17 cellular contexts compared by ENCODE assay signal in genomic region chr13:93116809-93117208, GRCh38.
DNase-seq lines count a peak whose midpoint lies in the region; ATAC-seq and TF ChIP-seq lines count a peak whose summit lies in the region.
"Had no signal": no experiment of that assay in that cellular context is flagged by ENCODE, and none has a peak within 500 bp of the region (broad histone marks: within the 10 kb centered on the region; RNA-seq: fewer than 3 reads in every experiment).

No MANE protein-coding gene starts in this region.

- H3K36me3 ChIP-seq in A673 (ENCODE audit: insufficient read depth, low read length, poor library complexity, severe bottlenecking), result no peaks in the 10 kb centered on the region
- H3K36me3 ChIP-seq in PC-3 (ENCODE audit: low read depth, low read length), result no peaks in the 10 kb centered on the region
- H3K36me3 ChIP-seq: BLaER1, sigmoid colon had no signal

- no peak for ATAC-seq in PC-3
- no peak for ATAC-seq in HG03571 (IDR thresholded peaks at IDR 0.05; ENCODE audit: unreplicated experiment)
- no peak for ATAC-seq in naive thymus-derived CD8-positive, alpha-beta T cell
- no peak for ATAC-seq in GM19463 (IDR thresholded peaks at IDR 0.05; ENCODE audit: unreplicated experiment)
- ATAC-seq: activated naive CD4-positive, alpha-beta T cell treated with anti-CD3 and anti-CD28 coated beads, Interleukin-2, amount 50 U/mL, for 72 hours; left cardiac atrium; natural killer cell treated with Interleukin-12 subunit alpha and Interleukin-12 subunit beta and Interleukin-15 and Interleukin-18, amount 100 ng/mL, for 72 hours; stimulated activated naive B cell treated with anti-CD40 and anti-IgM and Interleukin-4, amounts not matched to agents 10 μg/mL and 1 μg/mL and 100 μg/mL, for 72 hours had no signal

- H3K9me3 ChIP-seq in A673 (ENCODE audit: low read depth, low read length, poor library complexity, severe bottlenecking) (no peaks in the 10 kb centered on the region), H9 (ENCODE audit: control insufficient read depth, low read depth, low read length) (no peaks in the 10 kb centered on the region), PC-3 (ENCODE audit: low read length) (no peaks in the 10 kb centered on the region)
- H3K9me3 ChIP-seq: BLaER1, sigmoid colon had no signal

- H3K4me1 ChIP-seq in A673 (ENCODE audit: insufficient read depth, low read length, poor library complexity, severe bottlenecking) (no peaks in the 10 kb centered on the region), H9 (ENCODE audit: insufficient read depth, low read length) (no peaks in the 10 kb centered on the region), PC-3 (ENCODE audit: insufficient read depth, low read length) (no peaks in the 10 kb centered on the region)
- H3K4me1 ChIP-seq: sigmoid colon had no signal

- TF ChIP-seq CTCF in A673 (conservative IDR thresholded peaks at IDR 0.05; ENCODE audit: low read depth, low read length) (peak; percentile 29; the same call in 1 of the 2 replicates), H9 (conservative IDR thresholded peaks at IDR 0.05) (peak; percentile 58), PC-3 (conservative IDR thresholded peaks at IDR 0.05; ENCODE audit: low read depth, low read length) (peak; percentile 25; the same call in 1 of the 2 replicates)

- POLR2A ChIA-PET in A673 (lab: Charles Lee; ENCODE audit: low non-redundant PET), result no interaction called here
- POLR2A ChIA-PET in PC-3 (lab: Charles Lee; ENCODE audit: unreplicated experiment), result no interaction called here
- POLR2A ChIA-PET in naive thymus-derived CD8-positive, alpha-beta T cell (lab: Charles Lee), result no interaction called here

- H3K79me2 ChIP-seq in H9 (ENCODE audit: insufficient read depth, low read length) (no peaks in the 10 kb centered on the region), PC-3 (ENCODE audit: low read length) (no peaks in the 10 kb centered on the region)

- CTCF ChIA-PET in A673 (lab: Charles Lee), result no interaction called here
- CTCF ChIA-PET in PC-3 (lab: Charles Lee), result no interaction called here

- no peak overlapping the region for H3T11ph ChIP-seq in H9 (ENCODE audit: low read length)

- no peak overlapping the region for H3K4me3 Mint-ChIP-seq in H9
- H3K4me3 Mint-ChIP-seq in naive thymus-derived CD8-positive, alpha-beta T cell, result no peak overlapping the region
- H3K4me3 Mint-ChIP-seq: natural killer cell treated with Interleukin-12 subunit alpha and Interleukin-12 subunit beta and Interleukin-15 and Interleukin-18, amount 100 ng/mL, for 72 hours; stimulated activated naive B cell treated with anti-CD40 and anti-IgM and Interleukin-4, amounts not matched to agents 10 μg/mL and 1 μg/mL and 100 μg/mL, for 72 hours had no signal

- H3K4me2 ChIP-seq in H9 (ENCODE audit: insufficient read depth, insufficient read length, low read length), result no peak overlapping the region
- H3K4me2 ChIP-seq in PC-3 (ENCODE audit: low read length), result no peak overlapping the region
- H3K4me2 ChIP-seq: BLaER1 had no signal

- no TSS peak for BruUV-seq in A673 (replicated peaks; lab: Mats Ljungman, UMichigan)
- no TSS peak for BruUV-seq in PC-3 (replicated peaks; lab: Mats Ljungman, UMichigan)

- no peak overlapping the region for H3K4ac ChIP-seq in H9 (ENCODE audit: low read depth, low read length)

- H2BK5ac ChIP-seq in H9 (ENCODE audit: insufficient read length, low read length), result no peak overlapping the region

- H4K91ac ChIP-seq in H9 (ENCODE audit: insufficient read length, low read depth, low read length), result no peak overlapping the region

- no peak overlapping the region for H3K14ac ChIP-seq in H9 (ENCODE audit: insufficient read depth, low read length)

- no peak overlapping the region for H2BK12ac ChIP-seq in H9 (ENCODE audit: insufficient read length, low read depth, low read length)

- H2BK20ac ChIP-seq in H9 (ENCODE audit: low read depth, low read length, poor library complexity, severe bottlenecking), result no peak overlapping the region

- peaks cover 4 to 6% (median 5%) of the 10 kb centered on the region in 3 experiments; a peak in 4 of 7 replicates for H3K36me3 Mint-ChIP-seq in H9 (ENCODE audit: insufficient read depth in 1 of 3, low read depth in 3 of 3)
- no peaks in the 10 kb centered on the region for H3K36me3 Mint-ChIP-seq in naive thymus-derived CD8-positive, alpha-beta T cell
- H3K36me3 Mint-ChIP-seq: activated naive CD4-positive, alpha-beta T cell treated with anti-CD3 and anti-CD28 coated beads, Interleukin-2, amount 50 U/mL, for 72 hours; stimulated activated naive B cell treated with anti-CD40 and anti-IgM and Interleukin-4, amounts not matched to agents 10 μg/mL and 1 μg/mL and 100 μg/mL, for 72 hours had no signal

- no peak overlapping the region for H2BK15ac ChIP-seq in H9 (ENCODE audit: low read depth, low read length)

- H2AK5ac ChIP-seq in H9 (ENCODE audit: insufficient read length, low read length), result no peak overlapping the region

- H3F3A ChIP-seq in PC-3 (ENCODE audit: low read length, unreplicated experiment), result no peaks in the 10 kb centered on the region

- H3K27ac Mint-ChIP-seq in H9, result no peak overlapping the region
- H3K27ac Mint-ChIP-seq in naive thymus-derived CD8-positive, alpha-beta T cell, result no peak overlapping the region
- H3K27ac Mint-ChIP-seq: activated naive CD4-positive, alpha-beta T cell treated with anti-CD3 and anti-CD28 coated beads, Interleukin-2, amount 50 U/mL, for 72 hours; natural killer cell treated with Interleukin-12 subunit alpha and Interleukin-12 subunit beta and Interleukin-15 and Interleukin-18, amount 100 ng/mL, for 72 hours; stimulated activated naive B cell treated with anti-CD40 and anti-IgM and Interleukin-4, amounts not matched to agents 10 μg/mL and 1 μg/mL and 100 μg/mL, for 72 hours had no signal

- no peak overlapping the region for H3K56ac ChIP-seq in H9 (ENCODE audit: insufficient read length, low read depth, low read length)

- intact Hi-C loops in A673 (cut with micrococcal nuclease; ENCODE audit: unreplicated experiment), result no loop called here
- intact Hi-C loops in PC-3 (cut with micrococcal nuclease), result no loop called here

- no CpG with 5 or more reads among the region's 1 CpG for WGBS in H9 (ENCODE audit: extremely low coverage, insufficient read length, low lambda C conversion rate)

- H3K9ac ChIP-seq in H9 (ENCODE audit: extremely low read depth, insufficient read length, low read length), result no peak overlapping the region
- no peak overlapping the region for H3K9ac ChIP-seq in PC-3 (ENCODE audit: low read length)
- H3K9ac ChIP-seq: BLaER1 had no signal

- H2AFZ ChIP-seq in H9 (ENCODE audit: low read length) (no peak overlapping the region), PC-3 (ENCODE audit: low read length) (no peak overlapping the region)

- H2BK120ac ChIP-seq in H9 (ENCODE audit: low read depth, low read length, poor library complexity, severe bottlenecking), result no peak overlapping the region

- H3K9me2 ChIP-seq in PC-3 (replicated peaks; ENCODE audit: low read length), result no peaks in the 10 kb centered on the region

- H3K27ac ChIP-seq in A673 (ENCODE audit: low read depth, low read length, poor library complexity, severe bottlenecking), result no peak overlapping the region
- no peak overlapping the region for H3K27ac ChIP-seq in H9 (ENCODE audit: insufficient read length, low read depth, low read length)
- no peak overlapping the region for H3K27ac ChIP-seq in PC-3 (ENCODE audit: low read length)
- H3K27ac ChIP-seq: BLaER1, sigmoid colon had no signal

- no peak overlapping the region for H4K8ac ChIP-seq in H9 (replicated peaks; ENCODE audit: insufficient read length, low read depth, low read length)

- no peak overlapping the region for H3K18ac ChIP-seq in H9 (ENCODE audit: insufficient read length, low read depth, low read length)

- peaks cover 5 to 10% of the 10 kb centered on the region in 2 experiments; a peak in 4 of 5 replicates for H3K9me3 Mint-ChIP-seq in H9
- H3K9me3 Mint-ChIP-seq in naive thymus-derived CD8-positive, alpha-beta T cell, result peaks cover 0 to 27% (median 3%) of the 10 kb centered on the region in 9 donors

- no peaks in the 10 kb centered on the region for H3K23me2 ChIP-seq in H9 (ENCODE audit: insufficient read length, low read depth, low read length, poor library complexity, severe bottlenecking)

- no peak overlapping the region for H4K5ac ChIP-seq in H9 (ENCODE audit: insufficient read length, low read depth, low read length)

- H3K79me1 ChIP-seq in H9 (ENCODE audit: insufficient read depth, low read depth, low read length, poor library complexity, severe bottlenecking), result no peaks in the 10 kb centered on the region

- H3K27me3 ChIP-seq in A673 (replicated peaks; ENCODE audit: insufficient read depth, low read depth, low read length, poor library complexity) (no peaks in the 10 kb centered on the region), H9 (ENCODE audit: insufficient read depth, low read length) (no peaks in the 10 kb centered on the region), PC-3 (ENCODE audit: low read length) (no peaks in the 10 kb centered on the region)
- H3K27me3 ChIP-seq: BLaER1, sigmoid colon had no signal

- H4K20me1 ChIP-seq in H9 (ENCODE audit: control insufficient read depth, insufficient read depth, insufficient read length) (no peaks in the 10 kb centered on the region), PC-3 (ENCODE audit: low read length) (no peaks in the 10 kb centered on the region)
- H4K20me1 ChIP-seq: BLaER1 had no signal

- DNase-seq in A673 (ENCODE audit: low spot score), result peak; percentile 9
- no peak for DNase-seq in H9
- DNase-seq in PC-3, result peak; percentile 3
- DNase-seq in iPS DF 4.7 (ENCODE audit: extremely low read depth, low spot score), result peak; percentile 3
- DNase-seq in occipital lobe (lab: John Stamatoyannopoulos, UW), result no peak
- DNase-seq in naive thymus-derived CD8-positive, alpha-beta T cell, result no peak
- DNase-seq: activated CD8-positive, alpha-beta memory T cell treated with anti-CD3 and anti-CD28 coated beads, Interleukin-2, amount 50 U/mL, for 4 hours; caudate nucleus; glutamatergic neuron; left cardiac atrium; sigmoid colon; stimulated activated naive B cell treated with anti-CD40 and anti-IgM and Interleukin-4, amounts not matched to agents 10 μg/mL and 1 μg/mL and 100 μg/mL, for 72 hours had no signal

- no peaks in the 10 kb centered on the region for H3K27me3 Mint-ChIP-seq in H9 (ENCODE audit: low read depth)
- peaks cover 0 to 12% (median 0%) of the 10 kb centered on the region in 5 donors for H3K27me3 Mint-ChIP-seq in naive thymus-derived CD8-positive, alpha-beta T cell
- H3K27me3 Mint-ChIP-seq: natural killer cell treated with Interleukin-12 subunit alpha and Interleukin-12 subunit beta and Interleukin-15 and Interleukin-18, amount 100 ng/mL, for 72 hours; stimulated activated naive B cell treated with anti-CD40 and anti-IgM and Interleukin-4, amounts not matched to agents 10 μg/mL and 1 μg/mL and 100 μg/mL, for 72 hours had no signal

- H3K4me3 ChIP-seq in A673 (ENCODE audit: low read depth, low read length, poor library complexity, severe bottlenecking), result no peak overlapping the region
- H3K4me3 ChIP-seq in PC-3 (ENCODE audit: low read length), result no peak overlapping the region
- H3K4me3 ChIP-seq: BLaER1, sigmoid colon had no signal

- H3K23ac ChIP-seq in H9 (ENCODE audit: insufficient read length, low read depth, low read length), result no peak overlapping the region

- no peaks in the 10 kb centered on the region; a peak in 1 of 4 replicates for H3K4me1 Mint-ChIP-seq in H9
- H3K4me1 Mint-ChIP-seq in naive thymus-derived CD8-positive, alpha-beta T cell, result no peaks in the 10 kb centered on the region
- H3K4me1 Mint-ChIP-seq: stimulated activated naive B cell treated with anti-CD40 and anti-IgM and Interleukin-4, amounts not matched to agents 10 μg/mL and 1 μg/mL and 100 μg/mL, for 72 hours had no signal

Comparison
In these comparisons a context has a peak if more than half of its experiments do, and no peak if none do; other contexts are left out.
1. DNase-seq: peak in A673 (single experiment), PC-3 (single experiment) and iPS DF 4.7 (single experiment); none in H9 (single experiment), occipital lobe (single experiment) and naive thymus-derived CD8-positive, alpha-beta T cell (0 of 10).
2. Peak in every context shown above with its lines, with median percentiles within 50 percentile points of each other: CTCF ChIP-seq.